Comparison of ENCODE assay signal across 30 cellular contexts in genomic region chr12:28817524-28817923, GRCh38.
"Had no signal": no experiment of that assay in that cellular context is flagged by ENCODE, and none has a peak within 500 bp of the region (broad histone marks: within the 10 kb centered on the region; RNA-seq: fewer than 3 reads in every experiment).

No MANE protein-coding gene starts in this region.

- H3K4me1 Mint-ChIP-seq: activated naive CD4-positive, alpha-beta T cell treated with anti-CD3 and anti-CD28 coated beads, Interleukin-2, amount 50 U/mL, for 24 hours had no signal

- H3K9me3 ChIP-seq: breast epithelium, MG63, SJCRH30, SK-N-SH had no signal

- H3K9me2 ChIP-seq: SK-N-SH had no signal

- DNase-seq: activated CD4-positive, alpha-beta T cell treated with anti-CD3 and anti-CD28 coated beads for 48 hours; activated CD4-positive, alpha-beta T cell treated with anti-CD3 and anti-CD28 coated beads, Interleukin-2, amount 50 U/mL, for 4 hours; activated CD8-positive, alpha-beta memory T cell treated with anti-CD3 and anti-CD28 coated beads, Interleukin-2, amount 50 U/mL, for 48 hours; activated CD8-positive, alpha-beta T cell treated with anti-CD3 and anti-CD28 coated beads, Interleukin-2, amount 10 ng/mL, durations not matched to agents 7 days and 5 days; activated effector memory CD4-positive, alpha-beta T cell treated with Interleukin-2 at 50 U/mL for 16 hours; activated naive CD4-positive, alpha-beta T cell; activated T-cell treated with anti-CD3 and anti-CD28 coated beads, Interleukin-2, amount 50 U/mL, for 1 hour; aorta; caudate nucleus; MG63; MV-4-11; NCI-H1092 treated with DMSO at 0.1 percent for 48 hours; NCI-H1417 treated with DMSO at 0.1 percent for 48 hours; NCI-H1694; NCI-H2029; NCI-H2107; NCI-H2171 treated with DMSO at 0.1 percent for 48 hours; NCI-H226; NCI-H526; NCI-H82; Right ventricle myocardium superior; RPMI8226; SJCRH30; SK-N-SH; T-helper 1 cell had no signal

- ATAC-seq: activated CD4-positive, CD25-positive, alpha-beta regulatory T cell treated with anti-CD3 and anti-CD28 coated beads, Interleukin-2, amount 50 U/mL, for 24 hours; activated CD8-positive, alpha-beta T cell treated with anti-CD3 and anti-CD28 coated beads, Interleukin-2, amount 10 ng/mL, durations not matched to agents 7 days and 5 days; Panc1 had no signal

- H3K4me3 Mint-ChIP-seq: activated CD8-positive, alpha-beta T cell treated with anti-CD3 and anti-CD28 coated beads, Interleukin-2, amount 10 ng/mL, durations not matched to agents 7 days and 5 days; activated naive CD4-positive, alpha-beta T cell treated with anti-CD3 and anti-CD28 coated beads, Interleukin-2, amount 50 U/mL, for 24 hours had no signal

- H3K9me3 Mint-ChIP-seq: activated naive CD4-positive, alpha-beta T cell treated with anti-CD3 and anti-CD28 coated beads, Interleukin-2, amount 50 U/mL, for 24 hours had no signal

- H3K9ac ChIP-seq: SK-N-SH had no signal

- H3K27ac Mint-ChIP-seq: activated CD8-positive, alpha-beta T cell treated with anti-CD3 and anti-CD28 coated beads, Interleukin-2, amount 10 ng/mL, durations not matched to agents 7 days and 5 days; activated naive CD4-positive, alpha-beta T cell treated with anti-CD3 and anti-CD28 coated beads, Interleukin-2, amount 50 U/mL, for 24 hours had no signal

- H3K27me3 Mint-ChIP-seq: activated naive CD4-positive, alpha-beta T cell treated with anti-CD3 and anti-CD28 coated beads, Interleukin-2, amount 50 U/mL, for 24 hours had no signal

- H3K4me2 ChIP-seq: SK-N-SH had no signal

- H3K36me3 ChIP-seq: breast epithelium, MG63, SJCRH30 had no signal

- H3K27me3 ChIP-seq: breast epithelium, MG63, SJCRH30 had no signal

- H3K36me3 Mint-ChIP-seq: activated naive CD4-positive, alpha-beta T cell treated with anti-CD3 and anti-CD28 coated beads, Interleukin-2, amount 50 U/mL, for 24 hours had no signal

- H3K4me3 ChIP-seq: breast epithelium, MG63, SJCRH30 had no signal

- H3K4me1 ChIP-seq: breast epithelium, SJCRH30 had no signal

- H3K27ac ChIP-seq: breast epithelium, SJCRH30, VCaP had no signal
